ENCODE assay signal across 9 cellular contexts in genomic region chr19:4829001-4829712, GRCh38.
DNase-seq lines count a peak whose midpoint lies in the region; ATAC-seq and TF ChIP-seq lines count a peak whose summit lies in the region.
"Had no signal": no experiment of that assay in that cellular context is flagged by ENCODE, and none has a peak within 500 bp of the region (broad histone marks: within the 10 kb centered on the region; RNA-seq: fewer than 3 reads in every experiment).

No MANE protein-coding gene starts in this region.

- peak overlapping the region; percentile 48 for H3K27ac Mint-ChIP-seq in stimulated activated effector memory CD8-positive, alpha-beta T cell treated with anti-CD3 and anti-CD28 coated beads, Interleukin-12 subunit alpha, Interleukin-12 subunit beta, amount 100 ng/mL, for 72 hours

- H3K9me2 ChIP-seq in MM.1S (replicated peaks; ENCODE audit: insufficient read depth, low read length): no peaks in the 10 kb centered on the region

- H3K9me3 Mint-ChIP-seq in stimulated activated effector memory CD8-positive, alpha-beta T cell treated with anti-CD3 and anti-CD28 coated beads, Interleukin-12 subunit alpha, Interleukin-12 subunit beta, amount 100 ng/mL, for 72 hours: no peaks in the 10 kb centered on the region

- H3F3A ChIP-seq in MM.1S (ENCODE audit: insufficient read depth, low read length): peaks cover 15% of the 10 kb centered on the region

- DNase-seq in NOMO-1 treated with DMSO at 0.1 percent for 48 hours (lab: John Stamatoyannopoulos, UW; ENCODE audit: unreplicated experiment) (peak; percentile 61), NOMO-1 treated with dmso at 0.1 percent for 144 hours (lab: John Stamatoyannopoulos, UW; ENCODE audit: unreplicated experiment) (no peak), epithelial cell of prostate (ENCODE audit: low read depth, low spot score) (no peak), MM.1S (no peak)
- no peak for DNase-seq in stimulated activated effector memory CD8-positive, alpha-beta T cell treated with anti-CD3 and anti-CD28 coated beads, Interleukin-12 subunit alpha, Interleukin-12 subunit beta, amount 100 ng/mL, for 72 hours (ENCODE audit: low spot score in 2 of 2)
- no peak for DNase-seq in stimulated activated CD8-positive, alpha-beta memory T cell treated with anti-CD3 and anti-CD28 coated beads, Interleukin-4, amount 100 ng/mL, for 48 hours
- DNase-seq: stimulated activated CD4-positive, alpha-beta T cell treated with anti-CD3 and anti-CD28 coated beads, Interleukin-4, amount 100 ng/mL, for 1 hour had no signal

- H3K4me1 Mint-ChIP-seq in stimulated activated effector memory CD8-positive, alpha-beta T cell treated with anti-CD3 and anti-CD28 coated beads, Interleukin-12 subunit alpha, Interleukin-12 subunit beta, amount 100 ng/mL, for 72 hours: peaks cover 28% of the 10 kb centered on the region

- ATAC-seq in stimulated activated effector memory CD8-positive, alpha-beta T cell treated with anti-CD3 and anti-CD28 coated beads, Interleukin-12 subunit alpha, Interleukin-12 subunit beta, amount 100 ng/mL, for 72 hours: no peak
- ATAC-seq in GM18861 (IDR thresholded peaks at IDR 0.05; ENCODE audit: unreplicated experiment): no peak

- H3K4me3 ChIP-seq in OCI-LY3 (ENCODE audit: low read length) (peak overlapping the region; percentile 43), MM.1S (ENCODE audit: low read length) (no peak overlapping the region)

- H3K36me3 ChIP-seq in OCI-LY3 (replicated peaks; ENCODE audit: low read depth, low read length) (peaks cover 17% of the 10 kb centered on the region), MM.1S (replicated peaks; ENCODE audit: insufficient read depth, low read length) (no peaks in the 10 kb centered on the region)

- H3K27me3 ChIP-seq in OCI-LY3 (ENCODE audit: low read depth, low read length) (no peaks in the 10 kb centered on the region), MM.1S (replicated peaks; ENCODE audit: insufficient read depth, low read length) (no peaks in the 10 kb centered on the region)

- H3K4me1 ChIP-seq in OCI-LY3 (ENCODE audit: low read length): peaks cover 32% of the 10 kb centered on the region
- H3K4me1 ChIP-seq in MM.1S (ENCODE audit: low read length): peaks cover 7% of the 10 kb centered on the region

- H3K4me3 Mint-ChIP-seq in stimulated activated effector memory CD8-positive, alpha-beta T cell treated with anti-CD3 and anti-CD28 coated beads, Interleukin-12 subunit alpha, Interleukin-12 subunit beta, amount 100 ng/mL, for 72 hours: peak overlapping the region; percentile 93

- peaks cover 79% of the 10 kb centered on the region for H3K79me2 ChIP-seq in OCI-LY3 (ENCODE audit: low read length)
- peaks cover 56% of the 10 kb centered on the region for H3K79me2 ChIP-seq in MM.1S (ENCODE audit: low read length)

- H3K4me2 ChIP-seq in OCI-LY3 (ENCODE audit: low read length): peak overlapping the region; percentile 42
- no peak overlapping the region for H3K4me2 ChIP-seq in MM.1S (ENCODE audit: low read depth, low read length)

- peak overlapping the region; percentile 52 for H3K27ac ChIP-seq in OCI-LY3 (ENCODE audit: low read length)
- H3K27ac ChIP-seq in epithelial cell of prostate: peak overlapping the region; percentile 87
- H3K27ac ChIP-seq in MM.1S (ENCODE audit: low read length): no peak overlapping the region

- H2AFZ ChIP-seq in OCI-LY3 (ENCODE audit: low read depth, low read length) (no peak overlapping the region), MM.1S (ENCODE audit: low read length) (no peak overlapping the region)

- peaks cover 63% of the 10 kb centered on the region for H3K36me3 Mint-ChIP-seq in stimulated activated effector memory CD8-positive, alpha-beta T cell treated with anti-CD3 and anti-CD28 coated beads, Interleukin-12 subunit alpha, Interleukin-12 subunit beta, amount 100 ng/mL, for 72 hours

- TF ChIP-seq CTCF in OCI-LY3 (IDR thresholded peaks at IDR 0.05; ENCODE audit: low read depth, low read length): peak; percentile 40
- TF ChIP-seq CTCF in MM.1S (IDR thresholded peaks at IDR 0.05; ENCODE audit: low read length): no peak

- H3K9me3 ChIP-seq in OCI-LY3 (ENCODE audit: insufficient read depth, low read length): peaks cover 6% of the 10 kb centered on the region; the same call in 1 of the 2 replicates
- no peaks in the 10 kb centered on the region for H3K9me3 ChIP-seq in MM.1S (replicated peaks; ENCODE audit: insufficient read depth, low read length)

- H3K9ac ChIP-seq in OCI-LY3 (ENCODE audit: low read length) (no peak overlapping the region), MM.1S (ENCODE audit: low read length) (no peak overlapping the region)

- peaks cover 32% of the 10 kb centered on the region for H4K20me1 ChIP-seq in OCI-LY3 (ENCODE audit: insufficient read depth, low read length)
- H4K20me1 ChIP-seq in MM.1S (ENCODE audit: insufficient read depth, low read length): no peaks in the 10 kb centered on the region
